In the genomic region with DNA sequence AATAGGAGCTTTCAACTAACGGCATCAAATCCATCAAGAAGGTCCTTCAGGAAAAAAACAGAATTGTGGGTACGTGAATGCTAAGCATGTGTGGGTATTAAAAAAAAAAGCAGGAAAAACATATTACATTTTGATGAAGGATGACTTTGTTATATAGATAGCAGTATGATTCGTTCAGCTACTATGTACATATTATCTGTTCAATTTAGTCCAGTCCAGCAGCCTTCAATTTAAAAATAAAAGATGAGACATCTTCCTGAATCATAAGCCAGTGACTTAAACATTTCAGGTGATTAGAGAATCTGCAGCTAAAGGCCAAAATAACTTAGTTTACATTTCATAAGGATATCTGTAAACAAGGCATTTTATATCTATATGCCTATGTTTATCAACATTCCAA, we compare ENCODE assay signal across 22 cellular contexts.
A peak's percentile ranks its signal among the peaks of the same experiment; 100 is the strongest.
DNase-seq lines count a peak whose midpoint lies in the region; ATAC-seq and TF ChIP-seq lines count a peak whose summit lies in the region.
"Had no signal": no experiment of that assay in that cellular context is flagged by ENCODE, and none has a peak within 500 bp of the region (broad histone marks: within the 10 kb centered on the region; RNA-seq: fewer than 3 reads in every experiment).

No MANE protein-coding gene starts in this region.

- no peak overlapping the region for H3K27ac ChIP-seq in RWPE1
- H3K27ac ChIP-seq: Peyer's patch had no signal

- intact Hi-C loops in head of caudate nucleus (cut with DNase I), result no loop called here

- POLR2A ChIA-PET in RWPE1 (lab: Yijun Ruan, JAX; ENCODE audit: low non-redundant PET), result no interaction called here

- no peak for ATAC-seq in esophagus mucosa
- ATAC-seq: HCT116 had no signal

- CTCF ChIA-PET in RWPE1 (lab: Yijun Ruan, JAX), result no interaction called here

- DNase-seq in EH (ENCODE audit: low read depth) (peak; percentile 47), HT1080 (ENCODE audit: low read depth) (peak; percentile 8), amniotic epithelial cell (ENCODE audit: low read depth) (peak; percentile 8), iris pigment epithelial cell (ENCODE audit: low read depth) (peak; percentile 10), HPDE6-E6E7 (ENCODE audit: extremely low spot score) (no peak), RWPE1 (ENCODE audit: low spot score) (no peak), head of caudate nucleus (no peak)
- DNase-seq: 8988T; DMS79 treated with DMSO at 0.1 percent for 48 hours; GDM1; GOT3; NCI-H1092; NCI-H146; NCI-H2081; NCI-H2171 treated with DMSO at 0.1 percent for 48 hours; NCI-H510A; NCI-H748 treated with DMSO at 0.1 percent for 48 hours; NK-92 treated with Interleukin-12 subunit alpha and Interleukin-12 subunit beta, amount 100 ng/mL, for 24 hours; Peyer's patch; SHP77 treated with DMSO at 0.1 percent for 48 hours had no signal

- no peak for TF ChIP-seq CTCF in RWPE1 (conservative IDR thresholded peaks at IDR 0.05; ENCODE audit: low read depth)

Comparison
In these comparisons a context has a peak if more than half of its experiments do, and no peak if none do; other contexts are left out.
1. DNase-seq: peak in EH (single experiment), HT1080 (single experiment), amniotic epithelial cell (single experiment) and iris pigment epithelial cell (single experiment); none in HPDE6-E6E7 (single experiment), RWPE1 (single experiment) and head of caudate nucleus (0 of 42).